In the genomic region with DNA sequence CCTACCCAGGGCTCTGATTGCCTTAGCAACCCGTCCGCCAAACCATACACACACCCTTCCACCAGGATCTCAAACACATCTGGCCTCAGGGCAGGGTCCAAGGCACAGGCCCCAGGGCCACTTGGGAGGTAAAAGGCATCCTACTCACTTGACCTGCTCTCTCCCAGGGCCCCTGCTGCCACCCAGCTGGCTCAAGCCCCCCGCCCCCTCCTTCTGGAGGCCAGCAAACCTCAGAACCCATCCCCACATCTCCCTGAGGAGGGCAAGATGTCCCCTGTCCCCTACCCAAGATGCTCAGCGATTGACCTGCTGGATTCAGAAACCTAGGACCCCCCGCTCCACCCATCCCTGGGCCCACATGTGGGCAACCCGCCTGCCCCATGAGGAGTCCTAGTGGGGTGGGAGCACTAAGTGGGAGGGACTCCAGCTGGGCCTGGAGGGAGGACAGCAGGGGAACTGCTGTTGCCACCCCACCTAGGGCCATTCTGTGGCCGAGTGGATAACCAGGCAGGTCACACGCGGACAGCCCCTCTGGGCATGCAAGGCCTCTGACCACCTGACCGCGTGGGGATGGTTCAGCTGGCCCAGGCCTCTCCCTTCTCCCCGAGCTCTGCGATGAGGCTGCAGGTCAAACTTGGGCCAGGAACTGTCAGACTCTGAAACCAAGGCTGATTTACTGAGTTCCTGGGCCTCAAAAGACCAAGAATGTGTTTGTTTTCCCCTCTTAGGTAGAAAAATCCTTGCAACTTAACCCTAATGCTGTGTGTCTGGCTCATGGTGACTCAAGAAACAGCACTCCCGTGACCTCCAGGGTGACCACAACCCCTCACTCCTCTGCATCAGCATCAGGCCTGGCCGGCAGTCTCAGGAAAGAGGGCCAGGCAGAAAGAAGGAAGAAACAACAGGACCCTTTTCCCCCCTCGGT, we compare ENCODE assay signal across 15 cellular contexts. TPM values are rescaled to one million over a fixed set of nuclear protein-coding genes. Genes with fewer than 3 reads are reported as not detected.
DNase-seq lines count a peak whose midpoint lies in the region; ATAC-seq and TF ChIP-seq lines count a peak whose summit lies in the region.
"Had no signal": no experiment of that assay in that cellular context is flagged by ENCODE, and none has a peak within 500 bp of the region (broad histone marks: within the 10 kb centered on the region; RNA-seq: fewer than 3 reads in every experiment).

No MANE protein-coding gene starts in this region.

- intact Hi-C loops in Right ventricle myocardium superior (cut with DNase I), result loop anchor here (5.0 kb wide), 1 partner anchor 108 kb away; no protein-coding TSS in a partner anchor
- intact Hi-C loops in cardiac septum (cut with DNase I), result loop anchor here (2.0 kb wide), 1 partner anchor 96 kb away; no protein-coding TSS in a partner anchor
- intact Hi-C loops in upper lobe of right lung (cut with DNase I), result loop anchor here (10.0 kb wide), 1 partner anchor 106 kb away; no protein-coding TSS in a partner anchor
- intact Hi-C loops in prostate gland (cut with DNase I), result loop anchor here (5.0 kb wide), 1 partner anchor 108 kb away; no protein-coding TSS in a partner anchor

- H3K27ac ChIP-seq in upper lobe of right lung (no peak overlapping the region), prostate gland (no peak overlapping the region)

- H3K9me3 ChIP-seq in adipocyte (ENCODE audit: control insufficient read depth, low read length) (no peaks in the 10 kb centered on the region), upper lobe of right lung (no peaks in the 10 kb centered on the region), prostate gland (no peaks in the 10 kb centered on the region)
- H3K9me3 ChIP-seq: SK-N-SH had no signal

- DNase-seq in Right ventricle myocardium superior (peak; percentile 30), cardiac septum (ENCODE audit: low spot score) (no peak), adipocyte (ENCODE audit: low read depth) (no peak), left kidney (ENCODE audit: low read depth, low spot score) (peak; percentile 60), upper lobe of right lung (peak; percentile 59), NCI-H2081 treated with DMSO at 0.1 percent for 48 hours (lab: John Stamatoyannopoulos, UW) (no peak), prostate gland (ENCODE audit: low spot score) (no peak)
- no peak for DNase-seq in activated effector memory CD4-positive, alpha-beta T cell treated with anti-CD3 and anti-CD28 coated beads, Interleukin-2, amount 50 U/mL, for 16 hours
- DNase-seq: activated CD4-positive, alpha-beta T cell treated with anti-CD3 and anti-CD28 coated beads for 36 hours; left colon; NCI-H146; NCI-H82; SK-N-SH; stimulated activated CD4-positive, alpha-beta T cell treated with anti-CD3 and anti-CD28 coated beads, Interleukin-4, amount 100 ng/mL, for 24 hours had no signal

- TF ChIP-seq CTCF in upper lobe of right lung (IDR thresholded peaks at IDR 0.05) (no peak), prostate gland (IDR thresholded peaks at IDR 0.05) (no peak)

- H3K4me3 ChIP-seq in adipocyte (ENCODE audit: low read length) (peak overlapping the region; percentile 97), upper lobe of right lung (no peak overlapping the region), prostate gland (no peak overlapping the region)

- H3K9ac ChIP-seq in adipocyte (ENCODE audit: low read length), result peak overlapping the region; percentile 61
- H3K9ac ChIP-seq: SK-N-SH had no signal

- H3K36me3 ChIP-seq in adipocyte (ENCODE audit: control insufficient read depth, insufficient read depth, low read length, severe bottlenecking) (peaks cover 57% of the 10 kb centered on the region), upper lobe of right lung (peaks cover 29% of the 10 kb centered on the region), prostate gland (no peaks in the 10 kb centered on the region)

- H3K4me1 ChIP-seq in adipocyte (ENCODE audit: control insufficient read depth, insufficient read depth, low read length) (peaks cover 50% of the 10 kb centered on the region), upper lobe of right lung (peaks cover 21% of the 10 kb centered on the region), prostate gland (replicated peaks) (no peaks in the 10 kb centered on the region)

- no peak for ATAC-seq in Right ventricle myocardium superior (ENCODE audit: poor library complexity)
- no peak for ATAC-seq in upper lobe of right lung
- ATAC-seq: activated CD4-positive, alpha-beta T cell treated with anti-CD3 and anti-CD28 coated beads for 36 hours; activated T-helper 17 cell treated with anti-CD3 and anti-CD28 coated beads, Interleukin-2, amount 50 U/mL, for 72 hours; left colon had no signal

- TF ChIP-seq POLR2A in prostate gland (IDR thresholded peaks at IDR 0.05), result no peak

- H3K27me3 ChIP-seq in adipocyte (replicated peaks; ENCODE audit: control insufficient read depth, insufficient read depth, low read length) (no peaks in the 10 kb centered on the region), upper lobe of right lung (no peaks in the 10 kb centered on the region), prostate gland (replicated peaks; ENCODE audit: insufficient read depth) (no peaks in the 10 kb centered on the region)

- WGBS in prostate gland, result 77% methylated on average over 15 of the region's 16 CpGs

RNA-seq across cellular contexts. Expression of a gene that starts 4.2 kb away (rescaled TPM):
- 290 TPM for total RNA-seq in Right ventricle myocardium superior
- total RNA-seq in cardiac septum, result 1,071 TPM
- total RNA-seq in upper lobe of right lung, result 168 TPM
- 100 to 1,000 TPM in 1 of 2 donors, 10 to 100 TPM in 1; 63.1 to 263 TPM for total RNA-seq in prostate gland

RNA-seq across cellular contexts. Expression of a gene that starts 13.6 kb away (rescaled TPM):
- total RNA-seq in Right ventricle myocardium superior (2.0 TPM), cardiac septum (9.8 TPM), upper lobe of right lung (4.6 TPM), prostate gland (1 to 10 TPM; 2.7 to 5.6 TPM)

Comparison
In these comparisons a context has a peak if more than half of its experiments do, and no peak if none do; other contexts are left out.
1. DNase-seq: peak in Right ventricle myocardium superior (single experiment), left kidney (single experiment) and upper lobe of right lung (single experiment); none in cardiac septum (single experiment), adipocyte (single experiment), activated effector memory CD4-positive, alpha-beta T cell treated with anti-CD3 and anti-CD28 coated beads, Interleukin-2, amount 50 U/mL, for 16 hours (single experiment), NCI-H2081 treated with DMSO at 0.1 percent for 48 hours (single experiment) and prostate gland (single experiment).